Comparison of ENCODE assay signal across 25 cellular contexts in genomic region chr22:44721206-44721605, GRCh38. TPM values are rescaled to one million over a fixed set of nuclear protein-coding genes. Genes with fewer than 3 reads are reported as not detected.
DNase-seq lines count a peak whose midpoint lies in the region; ATAC-seq and TF ChIP-seq lines count a peak whose summit lies in the region.
"Had no signal": no experiment of that assay in that cellular context is flagged by ENCODE, and none has a peak within 500 bp of the region (broad histone marks: within the 10 kb centered on the region; RNA-seq: fewer than 3 reads in every experiment).

No MANE protein-coding gene starts in this region.

- peaks cover 4% of the 10 kb centered on the region for H3K27me3 Mint-ChIP-seq in nephron progenitor cell (ENCODE audit: low read depth, poor library complexity)
- H3K27me3 Mint-ChIP-seq in activated CD8-positive, alpha-beta T cell treated with anti-CD3 and anti-CD28 coated beads for 36 hours = no peaks in the 10 kb centered on the region
- H3K27me3 Mint-ChIP-seq: B cell; dendritic cell treated with granulocyte-macrophage colony-stimulating factor and Interleukin-4, amounts not matched to agents 40 ng/mL and 50 ng/mL, for 4 days had no signal

- no peaks in the 10 kb centered on the region for H3K9me3 ChIP-seq in Karpas-422 (ENCODE audit: low read length)
- H3K9me3 ChIP-seq: pancreas, SJSA1 had no signal

- DNase-seq in DMS 273 (lab: John Stamatoyannopoulos, UW; ENCODE audit: unreplicated experiment) = peak; percentile 29
- DNase-seq in DMS 273 treated with DMSO at 0.1 percent for 48 hours (lab: John Stamatoyannopoulos, UW) = no peak
- DNase-seq in Karpas-422 = peak; percentile 63
- peak; percentile 69 for DNase-seq in cerebellar cortex (ENCODE audit: low spot score)
- no peak for DNase-seq in nephron progenitor cell
- DNase-seq in hippocampal formation (lab: John Stamatoyannopoulos, UW) = no peak
- no peak for DNase-seq in activated CD8-positive, alpha-beta T cell treated with anti-CD3 and anti-CD28 coated beads for 36 hours
- DNase-seq in activated CD4-positive, alpha-beta T cell treated with anti-CD3 and anti-CD28 coated beads, Interleukin-2, amount 50 U/mL, for 4 hours = no peak
- DNase-seq: activated CD4-positive, alpha-beta T cell treated with anti-CD3 and anti-CD28 coated beads, Interleukin-2, amount 50 U/mL, for 48 hours; activated gamma-delta T cell treated with Interleukin-2 at 50 U/mL for 16 hours; foreskin fibroblast; KBM-7; NCI-H1092 treated with DMSO at 0.1 percent for 48 hours; NCI-H2171; NCI-H69; WERI-Rb-1 had no signal

- H3K4me1 Mint-ChIP-seq in nephron progenitor cell = peaks cover 36% of the 10 kb centered on the region
- peaks cover 11% of the 10 kb centered on the region for H3K4me1 Mint-ChIP-seq in activated CD8-positive, alpha-beta T cell treated with anti-CD3 and anti-CD28 coated beads for 36 hours (ENCODE audit: low read depth)

- H3K4me3 Mint-ChIP-seq in nephron progenitor cell = no peak overlapping the region
- H3K4me3 Mint-ChIP-seq in activated CD8-positive, alpha-beta T cell treated with anti-CD3 and anti-CD28 coated beads for 36 hours = no peak overlapping the region
- H3K4me3 Mint-ChIP-seq: B cell; dendritic cell treated with granulocyte-macrophage colony-stimulating factor and Interleukin-4, amounts not matched to agents 40 ng/mL and 50 ng/mL, for 4 days; T-helper 1 cell treated with Interleukin-12 subunit alpha and Interleukin-12 subunit beta and Interleukin-4 antibody, amounts not matched to agents 30 μg/mL and 1 μg/mL, for 36 hours had no signal

- no peaks in the 10 kb centered on the region for H3K79me2 ChIP-seq in Karpas-422 (ENCODE audit: low read length)

- CTCF ChIA-PET in activated CD8-positive, alpha-beta T cell treated with anti-CD3 and anti-CD28 coated beads for 36 hours (lab: Charles Lee) = interaction anchor here (2.6 kb wide), 1 partner anchor 14 kb away, joined by 9 read pairs; no protein-coding TSS in a partner anchor

- intact Hi-C loops in activated CD8-positive, alpha-beta T cell treated with anti-CD3 and anti-CD28 coated beads for 36 hours (cut with micrococcal nuclease) = no loop called here

- TF ChIP-seq CTCF in nephron progenitor cell (IDR thresholded peaks at IDR 0.05) = no peak
- no peak for TF ChIP-seq CTCF in activated CD8-positive, alpha-beta T cell treated with anti-CD3 and anti-CD28 coated beads for 36 hours (IDR thresholded peaks at IDR 0.05)

- H3K9me3 Mint-ChIP-seq in nephron progenitor cell = no peaks in the 10 kb centered on the region
- no peaks in the 10 kb centered on the region for H3K9me3 Mint-ChIP-seq in activated CD8-positive, alpha-beta T cell treated with anti-CD3 and anti-CD28 coated beads for 36 hours
- H3K9me3 Mint-ChIP-seq: dendritic cell treated with granulocyte-macrophage colony-stimulating factor and Interleukin-4, amounts not matched to agents 40 ng/mL and 50 ng/mL, for 4 days; T-helper 1 cell treated with Interleukin-12 subunit alpha and Interleukin-12 subunit beta and Interleukin-4 antibody, amounts not matched to agents 30 μg/mL and 1 μg/mL, for 36 hours had no signal

- H3K9me2 ChIP-seq in Karpas-422 (replicated peaks; ENCODE audit: insufficient read depth, low read length) = no peaks in the 10 kb centered on the region

- no peaks in the 10 kb centered on the region for H3K27me3 ChIP-seq in Karpas-422 (ENCODE audit: low read length)
- H3K27me3 ChIP-seq: hepatocyte, pancreas, SJSA1 had no signal

- no peaks in the 10 kb centered on the region for H3K36me3 Mint-ChIP-seq in nephron progenitor cell (ENCODE audit: low read depth)
- peaks cover 3% of the 10 kb centered on the region for H3K36me3 Mint-ChIP-seq in activated CD8-positive, alpha-beta T cell treated with anti-CD3 and anti-CD28 coated beads for 36 hours (ENCODE audit: low read depth)

- H3K4me2 ChIP-seq in Karpas-422 (ENCODE audit: low read depth, low read length, poor library complexity, severe bottlenecking) = no peak overlapping the region
- H3K4me2 ChIP-seq: hepatocyte had no signal

- no peak for ATAC-seq in activated CD8-positive, alpha-beta T cell treated with anti-CD3 and anti-CD28 coated beads for 36 hours
- ATAC-seq: pancreas, right cardiac atrium had no signal

- POLR2A ChIA-PET in activated CD8-positive, alpha-beta T cell treated with anti-CD3 and anti-CD28 coated beads for 36 hours (lab: Charles Lee) = interaction anchor here (0.6 to 1.4 kb wide), 4 partner anchors 13 to 1077 kb away, joined by 3 to 4 read pairs (median 4); no protein-coding TSS in a partner anchor

- no peak overlapping the region for H3K27ac ChIP-seq in Karpas-422 (ENCODE audit: low read length)
- H3K27ac ChIP-seq: 22Rv1, hepatocyte, pancreas, SJSA1, WERI-Rb-1 had no signal

- H2AFZ ChIP-seq in Karpas-422 (ENCODE audit: low read length) = no peak overlapping the region
- H2AFZ ChIP-seq: hepatocyte had no signal

- H3K9ac ChIP-seq in Karpas-422 (ENCODE audit: low read length) = no peak overlapping the region

- H3K27ac Mint-ChIP-seq in nephron progenitor cell = peak overlapping the region; percentile 77
- H3K27ac Mint-ChIP-seq in activated CD8-positive, alpha-beta T cell treated with anti-CD3 and anti-CD28 coated beads for 36 hours = no peak overlapping the region
- H3K27ac Mint-ChIP-seq: B cell; dendritic cell treated with granulocyte-macrophage colony-stimulating factor and Interleukin-4, amounts not matched to agents 40 ng/mL and 50 ng/mL, for 4 days; T-helper 1 cell treated with Interleukin-12 subunit alpha and Interleukin-12 subunit beta and Interleukin-4 antibody, amounts not matched to agents 30 μg/mL and 1 μg/mL, for 36 hours had no signal

- H3K4me1 ChIP-seq in Karpas-422 (ENCODE audit: low read length) = peaks cover 5% of the 10 kb centered on the region; the same call in 1 of the 2 replicates
- H3K4me1 ChIP-seq: pancreas, SJSA1 had no signal

- H4K20me1 ChIP-seq in Karpas-422 (ENCODE audit: insufficient read depth, low read depth, low read length) = no peaks in the 10 kb centered on the region

- no peaks in the 10 kb centered on the region for H3K36me3 ChIP-seq in Karpas-422 (ENCODE audit: insufficient read depth, low read length)
- H3K36me3 ChIP-seq: pancreas, SJSA1, WERI-Rb-1 had no signal

- H3K4me3 ChIP-seq in Karpas-422 (ENCODE audit: low read length) = no peak overlapping the region
- H3K4me3 ChIP-seq: hepatocyte, lung, pancreas, SJSA1 had no signal

RNA-seq across cellular contexts. Expression of gene PRR5, which starts 19.2 kb away (rescaled TPM):
- not detected in 2 replicates for total RNA-seq in Karpas-422 (2014; rRNA removed; shearing (Covaris generic); ENCODE audit: low replicate concordance)
- total RNA-seq in activated CD8-positive, alpha-beta T cell treated with anti-CD3 and anti-CD28 coated beads for 36 hours = 10 to 100 TPM; 26.8 to 27.3 TPM

RNA-seq across cellular contexts. Expression of gene ARHGAP8, which starts 31.2 kb away (rescaled TPM):
- not detected in 2 replicates for total RNA-seq in Karpas-422 (2014; rRNA removed; shearing (Covaris generic); ENCODE audit: low replicate concordance)
- 1 to 10 TPM; 2.1 to 3.2 TPM for total RNA-seq in activated CD8-positive, alpha-beta T cell treated with anti-CD3 and anti-CD28 coated beads for 36 hours
- total RNA-seq: SJSA1 had no signal

Comparison
In these comparisons a context has a peak if more than half of its experiments do, and no peak if none do; other contexts are left out.
1. DNase-seq: peak in DMS 273 (single experiment), Karpas-422 (single experiment) and cerebellar cortex (single experiment); none in DMS 273 treated with DMSO at 0.1 percent for 48 hours (single experiment), nephron progenitor cell (single experiment), hippocampal formation (0 of 2), activated CD8-positive, alpha-beta T cell treated with anti-CD3 and anti-CD28 coated beads for 36 hours (single experiment) and activated CD4-positive, alpha-beta T cell treated with anti-CD3 and anti-CD28 coated beads, Interleukin-2, amount 50 U/mL, for 4 hours (0 of 2).
2. RNA of gene PRR5, which starts 19.2 kb away (total RNA-seq): 26.8 to 27.3 TPM in activated CD8-positive, alpha-beta T cell treated with anti-CD3 and anti-CD28 coated beads for 36 hours; not detected in Karpas-422; every median in the first group is over 10 times any median in the second.